In genomic region chr19:50660083-50660366, GRCh38 we compare ENCODE assay signal across 27 cellular contexts. TPM values are rescaled to one million over a fixed set of nuclear protein-coding genes. Genes with fewer than 3 reads are reported as not detected.
DNase-seq lines count a peak whose midpoint lies in the region; ATAC-seq and TF ChIP-seq lines count a peak whose summit lies in the region.
"Had no signal": no experiment of that assay in that cellular context is flagged by ENCODE, and none has a peak within 500 bp of the region (broad histone marks: within the 10 kb centered on the region; RNA-seq: fewer than 3 reads in every experiment).

No MANE protein-coding gene starts in this region.

- no peak overlapping the region for H2AFZ ChIP-seq in GM23338
- H2AFZ ChIP-seq in hepatocyte: no peak overlapping the region

- no peaks in the 10 kb centered on the region for H3K36me3 ChIP-seq in GM23338 (ENCODE audit: insufficient read depth)
- H3K36me3 ChIP-seq in NT2/D1 (ENCODE audit: insufficient read depth, insufficient read length, low read length): no peaks in the 10 kb centered on the region
- H3K36me3 ChIP-seq in hepatocyte (replicated peaks; ENCODE audit: insufficient read depth, low read depth): no peaks in the 10 kb centered on the region
- no peaks in the 10 kb centered on the region for H3K36me3 ChIP-seq in suprapubic skin
- H3K36me3 ChIP-seq: left lung, upper lobe of left lung had no signal

- no peak for TF ChIP-seq CTCF in GM23338 (conservative IDR thresholded peaks at IDR 0.05; ENCODE audit: low read depth in 2 of 2)
- no peak for TF ChIP-seq CTCF in hepatocyte (IDR thresholded peaks at IDR 0.05; ENCODE audit: poor library complexity)
- no peak for TF ChIP-seq CTCF in nephron progenitor cell (IDR thresholded peaks at IDR 0.05)
- no peak for TF ChIP-seq CTCF in suprapubic skin (IDR thresholded peaks at IDR 0.05)

- H4K20me1 ChIP-seq in GM23338 (replicated peaks; ENCODE audit: insufficient read depth) (no peaks in the 10 kb centered on the region; the same call in 1 of the 2 replicates), hepatocyte (ENCODE audit: insufficient read depth, poor library complexity, severe bottlenecking) (no peaks in the 10 kb centered on the region)

- DNase-seq in GM23338 (ENCODE audit: low spot score) (peak; percentile 46), NT2/D1 (ENCODE audit: low read depth, low spot score) (no peak), hepatocyte (ENCODE audit: low spot score) (no peak), nephron progenitor cell (no peak), DMS53 (lab: John Stamatoyannopoulos, UW) (no peak), suprapubic skin (ENCODE audit: low spot score in 2 of 2) (no peak), C1 segment of cervical spinal cord (lab: John Stamatoyannopoulos, UW) (no peak)
- DNase-seq: activated CD4-positive, alpha-beta T cell treated with anti-CD3 and anti-CD28 coated beads for 36 hours; activated CD8-positive, alpha-beta memory T cell treated with anti-CD3 and anti-CD28 coated beads for 24 hours; activated naive CD4-positive, alpha-beta T cell treated with Interleukin-2 at 50 U/mL for 16 hours; activated T-cell treated with anti-CD3 and anti-CD28 coated beads, Interleukin-2, amount 50 U/mL, for 24 hours; anterior cingulate cortex; cortex of kidney; GF-D8; KBM-7; left lung; midbrain; natural killer cell; NCI-H1436 treated with DMSO at 0.1 percent for 48 hours; NCI-H510A; SHP77 treated with DMSO at 0.1 percent for 48 hours; stimulated activated CD8-positive, alpha-beta memory T cell treated with anti-CD3 and anti-CD28 coated beads, Interleukin-4, amount 100 ng/mL, for 48 hours; upper lobe of left lung had no signal

- H3K79me2 ChIP-seq in GM23338 (replicated peaks; ENCODE audit: insufficient read depth): no peaks in the 10 kb centered on the region
- no peaks in the 10 kb centered on the region for H3K79me2 ChIP-seq in hepatocyte

- no peak overlapping the region for H3K27ac Mint-ChIP-seq in GM23338
- H3K27ac Mint-ChIP-seq in nephron progenitor cell: no peak overlapping the region
- H3K27ac Mint-ChIP-seq: activated CD4-positive, alpha-beta T cell treated with anti-CD3 and anti-CD28 coated beads for 36 hours; activated T-cell treated with anti-CD3 and anti-CD28 coated beads, Interleukin-2, amount 50 U/mL, for 24 hours; natural killer cell; T-helper 1 cell treated with Interleukin-12 subunit alpha and Interleukin-12 subunit beta and Interleukin-4 antibody, amounts not matched to agents 30 μg/mL and 1 μg/mL, for 36 hours had no signal

- H3K9me2 ChIP-seq in GM23338 (ENCODE audit: insufficient read depth) (no peaks in the 10 kb centered on the region), hepatocyte (replicated peaks; ENCODE audit: insufficient read depth) (no peaks in the 10 kb centered on the region)

- H3K36me3 Mint-ChIP-seq in GM23338 (ENCODE audit: low read depth) (peaks cover 53% of the 10 kb centered on the region), nephron progenitor cell (ENCODE audit: low read depth) (peaks cover 8% of the 10 kb centered on the region)

- peak overlapping the region; percentile 59 for H3K4me3 ChIP-seq in GM23338
- no peak overlapping the region for H3K4me3 ChIP-seq in NT2/D1 (ENCODE audit: insufficient read length, low read depth)
- H3K4me3 ChIP-seq in hepatocyte: no peak overlapping the region
- H3K4me3 ChIP-seq in suprapubic skin: no peak overlapping the region
- H3K4me3 ChIP-seq: left lung had no signal

- H3K27ac ChIP-seq in GM23338 (ENCODE audit: low read depth): no peak overlapping the region
- no peak overlapping the region for H3K27ac ChIP-seq in hepatocyte
- no peak overlapping the region for H3K27ac ChIP-seq in suprapubic skin
- H3K27ac ChIP-seq: left lung, upper lobe of left lung had no signal

- H3K27me3 Mint-ChIP-seq in GM23338 (ENCODE audit: insufficient read depth, low read depth, poor library complexity) (peaks cover 21% of the 10 kb centered on the region), nephron progenitor cell (ENCODE audit: low read depth, poor library complexity) (peaks cover 50% of the 10 kb centered on the region)

- H3K4me1 Mint-ChIP-seq in GM23338 (no peaks in the 10 kb centered on the region; the same call in 2 of the 3 replicates), nephron progenitor cell (peaks cover 52% of the 10 kb centered on the region)

- no peak for TF ChIP-seq EP300 in suprapubic skin (IDR thresholded peaks at IDR 0.05)

- H3K4me2 ChIP-seq in GM23338 (peak overlapping the region; percentile 84), hepatocyte (peak overlapping the region; percentile 82)

- peaks cover 94% of the 10 kb centered on the region for H3K9me3 Mint-ChIP-seq in GM23338
- H3K9me3 Mint-ChIP-seq in nephron progenitor cell: peaks cover 14% of the 10 kb centered on the region

- H3F3A ChIP-seq in GM23338 (replicated peaks; ENCODE audit: low read depth): 0 out of 2 replicates have a peak, but pooled peaks cover 2% of the 10 kb centered on the region

- H3K9me3 ChIP-seq in NT2/D1 (ENCODE audit: insufficient read depth, low read length): peaks cover 9% of the 10 kb centered on the region; the same call in 1 of the 2 replicates
- H3K9me3 ChIP-seq in hepatocyte (ENCODE audit: low read depth): no peaks in the 10 kb centered on the region
- H3K9me3 ChIP-seq in suprapubic skin: peaks cover 4% of the 10 kb centered on the region

- ATAC-seq in GM23338 (no peak), GM19452 (IDR thresholded peaks at IDR 0.05; ENCODE audit: unreplicated experiment) (no peak)
- ATAC-seq: activated CD4-positive, alpha-beta T cell treated with anti-CD3 and anti-CD28 coated beads for 36 hours; left lung; natural killer cell; Panc1 had no signal

- TF ChIP-seq POLR2A in suprapubic skin (IDR thresholded peaks at IDR 0.05): no peak

- peak overlapping the region; percentile 21; the same call in 1 of the 3 replicates for H3K4me3 Mint-ChIP-seq in GM23338
- peak overlapping the region; percentile 72 for H3K4me3 Mint-ChIP-seq in nephron progenitor cell
- H3K4me3 Mint-ChIP-seq: activated CD4-positive, alpha-beta T cell treated with anti-CD3 and anti-CD28 coated beads for 36 hours; activated T-cell treated with anti-CD3 and anti-CD28 coated beads, Interleukin-2, amount 50 U/mL, for 24 hours; T-helper 1 cell treated with Interleukin-12 subunit alpha and Interleukin-12 subunit beta and Interleukin-4 antibody, amounts not matched to agents 30 μg/mL and 1 μg/mL, for 36 hours had no signal

- WGBS in hepatocyte (ENCODE audit: low lambda C conversion rate, missing lambda C conversion rate): 33% methylated on average over 1 of the region's 6 CpGs
- WGBS in suprapubic skin: 30% methylated on average over 6 of the region's 6 CpGs

- peak overlapping the region; percentile 26 for H3K9ac ChIP-seq in NT2/D1 (ENCODE audit: insufficient read length, low read depth)

- peaks cover 13% of the 10 kb centered on the region for H3K27me3 ChIP-seq in GM23338 (ENCODE audit: insufficient read depth)
- no peaks in the 10 kb centered on the region for H3K27me3 ChIP-seq in NT2/D1 (ENCODE audit: insufficient read depth, insufficient read length)
- no peaks in the 10 kb centered on the region for H3K27me3 ChIP-seq in hepatocyte
- H3K27me3 ChIP-seq in suprapubic skin: peaks cover 86% of the 10 kb centered on the region

- H3K4me1 ChIP-seq in GM23338 (ENCODE audit: insufficient read depth) (peaks cover 16% of the 10 kb centered on the region), NT2/D1 (ENCODE audit: insufficient read depth, insufficient read length) (peaks cover 5% of the 10 kb centered on the region), hepatocyte (ENCODE audit: insufficient read depth) (no peaks in the 10 kb centered on the region), suprapubic skin (peaks cover 15% of the 10 kb centered on the region)

RNA-seq across cellular contexts. Expression of gene C19orf81, which starts 10.8 kb away (rescaled TPM):
- total RNA-seq in GM23338 (2014; rRNA removed; shearing (Covaris generic)): 1.8 and 23.2 TPM in 2 replicates
- 54.3 and 67.9 TPM in 2 replicates for polyA plus RNA-seq in GM23338 (2016; fragmentation: Nextera tagmentation; extraction: Ambion mirVana)
- 2.2 and 4.1 TPM in 2 replicates for total RNA-seq in hepatocyte
- 12.4 and 14.7 TPM in 2 replicates for polyA plus RNA-seq in hepatocyte
- total RNA-seq in suprapubic skin: 10 to 100 TPM in 1 of 4 donors, not detected in 3; 19.8 TPM
- total RNA-seq: natural killer cell had no signal

RNA-seq across cellular contexts. Expression of gene SYT3, which starts 20.3 kb away (rescaled TPM):
- total RNA-seq in GM23338 (2014; rRNA removed; shearing (Covaris generic)): 16.4 and 25.5 TPM in 2 replicates
- polyA plus RNA-seq in GM23338 (2016; fragmentation: Nextera tagmentation; extraction: Ambion mirVana) (9.5 and 10.0 TPM in 2 replicates), hepatocyte (2.2 and 4.3 TPM in 2 replicates)
- total RNA-seq in hepatocyte (0.48 and 1.5 TPM in 2 replicates), suprapubic skin (1 to 10 TPM in 1 of 4 donors, under 1 TPM in 2, not detected in 1; 0.23 to 1.8 (median 0.30) TPM)
- total RNA-seq: cardiac septum, natural killer cell had no signal

RNA-seq across cellular contexts. Expression of gene SHANK1, which starts 59.6 kb away (rescaled TPM):
- total RNA-seq in GM23338 (2014; rRNA removed; shearing (Covaris generic)): 3.3 and 4.1 TPM in 2 replicates
- 0.23 and 0.30 TPM in 2 replicates for polyA plus RNA-seq in GM23338 (2016; fragmentation: Nextera tagmentation; extraction: Ambion mirVana)
- total RNA-seq in hepatocyte: 0.24 and 2.3 TPM in 2 replicates
- 0.56 and 1.4 TPM in 2 replicates for polyA plus RNA-seq in hepatocyte
- total RNA-seq in suprapubic skin: 1 to 10 TPM in 1 of 4 donors, under 1 TPM in 1, not detected in 2; 0.42 to 6.6 TPM
- total RNA-seq: activated CD4-positive, alpha-beta T cell treated with anti-CD3 and anti-CD28 coated beads for 36 hours had no signal
